Comparison of ENCODE assay signal across 8 cellular contexts in the genomic region with DNA sequence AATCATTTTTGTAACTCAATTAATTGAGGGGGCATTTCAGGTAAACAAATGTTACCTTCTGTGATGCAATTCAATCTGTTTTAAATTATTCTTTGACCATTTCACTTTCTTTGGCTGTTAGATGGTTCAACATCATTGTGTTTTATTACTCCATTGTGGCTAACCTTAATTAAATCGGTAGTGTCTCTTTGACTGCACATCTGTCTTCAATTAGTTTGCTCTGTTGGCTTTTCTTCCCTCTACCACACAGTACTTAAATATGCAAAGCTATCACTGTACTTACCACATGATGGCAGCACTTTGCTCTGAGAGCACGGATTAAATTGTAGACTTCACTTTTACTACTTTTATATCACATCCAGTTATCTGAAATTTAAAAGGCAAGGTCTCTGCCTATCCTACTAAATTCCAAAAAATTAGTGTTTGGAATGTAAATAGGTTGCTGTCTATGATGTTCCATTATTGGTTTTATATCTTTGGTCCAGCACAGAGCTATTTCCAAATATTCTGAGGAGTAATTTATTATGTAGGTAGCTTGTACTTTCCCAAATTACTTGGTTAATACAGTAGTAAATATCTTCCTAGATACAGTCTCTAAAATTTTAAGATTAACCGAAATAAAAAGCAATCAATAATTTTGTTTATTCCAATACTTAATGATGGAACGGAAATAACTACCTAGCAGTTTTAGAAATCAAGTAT.
DNase-seq lines count a peak whose midpoint lies in the region; ATAC-seq and TF ChIP-seq lines count a peak whose summit lies in the region.
"Had no signal": no experiment of that assay in that cellular context is flagged by ENCODE, and none has a peak within 500 bp of the region (broad histone marks: within the 10 kb centered on the region; RNA-seq: fewer than 3 reads in every experiment).

No MANE protein-coding gene starts in this region.

- TF ChIP-seq CTCF in GM12873 (IDR thresholded peaks at IDR 0.05; ENCODE audit: insufficient read depth, low read depth, low read length, missing control alignments) (peak; percentile 63), NB4 (IDR thresholded peaks at IDR 0.05; ENCODE audit: low read depth, low read length) (peak; percentile 72), fibroblast of pulmonary artery (IDR thresholded peaks at IDR 0.05; ENCODE audit: low read length, missing control alignments) (peak; percentile 88), retinal pigment epithelial cell (conservative IDR thresholded peaks at IDR 0.05; ENCODE audit: low read depth, low read length) (peak; percentile 83)

- no peaks in the 10 kb centered on the region for H3K4me1 ChIP-seq in HAP-1

- no peaks in the 10 kb centered on the region for H3K27me3 ChIP-seq in HAP-1 (ENCODE audit: low read depth)

- no peaks in the 10 kb centered on the region for H3K36me3 ChIP-seq in HAP-1 (replicated peaks)

- no peaks in the 10 kb centered on the region for H3K36me3 Mint-ChIP-seq in natural killer cell treated with Interleukin-12 subunit alpha and Interleukin-12 subunit beta and Interleukin-15 and Interleukin-18, amount 100 ng/mL, for 72 hours
- H3K36me3 Mint-ChIP-seq: activated naive CD4-positive, alpha-beta T cell treated with anti-CD3 and anti-CD28 coated beads, Interleukin-2, amount 50 U/mL, for 24 hours had no signal

- H3K4me1 Mint-ChIP-seq in natural killer cell treated with Interleukin-12 subunit alpha and Interleukin-12 subunit beta and Interleukin-15 and Interleukin-18, amount 100 ng/mL, for 72 hours (ENCODE audit: low read depth in 2 of 2) = no peaks in the 10 kb centered on the region
- H3K4me1 Mint-ChIP-seq: activated naive CD4-positive, alpha-beta T cell treated with anti-CD3 and anti-CD28 coated beads, Interleukin-2, amount 50 U/mL, for 24 hours had no signal

- no peak overlapping the region for H3K4me3 Mint-ChIP-seq in natural killer cell treated with Interleukin-12 subunit alpha and Interleukin-12 subunit beta and Interleukin-15 and Interleukin-18, amount 100 ng/mL, for 72 hours
- H3K4me3 Mint-ChIP-seq: activated naive CD4-positive, alpha-beta T cell treated with anti-CD3 and anti-CD28 coated beads, Interleukin-2, amount 50 U/mL, for 24 hours had no signal

- H3K4me3 ChIP-seq in HAP-1 (no peak overlapping the region), NB4 (ENCODE audit: low read depth, low read length) (no peak overlapping the region), fibroblast of pulmonary artery (replicated peaks; ENCODE audit: low read depth, low read length) (no peak overlapping the region), retinal pigment epithelial cell (ENCODE audit: low read length) (no peak overlapping the region)

- no peak for ATAC-seq in natural killer cell treated with Interleukin-12 subunit alpha and Interleukin-12 subunit beta and Interleukin-15 and Interleukin-18, amount 100 ng/mL, for 72 hours

- no peak overlapping the region for H3K27ac Mint-ChIP-seq in natural killer cell treated with Interleukin-12 subunit alpha and Interleukin-12 subunit beta and Interleukin-15 and Interleukin-18, amount 100 ng/mL, for 72 hours
- H3K27ac Mint-ChIP-seq: activated naive CD4-positive, alpha-beta T cell treated with anti-CD3 and anti-CD28 coated beads, Interleukin-2, amount 50 U/mL, for 24 hours had no signal

- in situ Hi-C loops in HAP-1 (cut with MboI; ENCODE audit: low sequenced_read_pairs) = loop anchor here (25.0 kb wide), 1 partner anchor 477 kb away; no protein-coding TSS in a partner anchor

- no peaks in the 10 kb centered on the region for H3K9me3 ChIP-seq in HAP-1

- DNase-seq in HAP-1 (ENCODE audit: low spot score in 2 of 2) (peak; percentile 37 to 62), NB4 (ENCODE audit: low read depth) (peak; percentile 63), SK-N-DZ (ENCODE audit: low spot score) (peak; percentile 90), fibroblast of pulmonary artery (ENCODE audit: low read depth) (peak; percentile 77), retinal pigment epithelial cell (ENCODE audit: low read depth) (peak; percentile 18)
- DNase-seq in natural killer cell treated with Interleukin-12 subunit alpha and Interleukin-12 subunit beta and Interleukin-15 and Interleukin-18, amount 100 ng/mL, for 72 hours (ENCODE audit: low spot score) = no peak

- no peaks in the 10 kb centered on the region for H3K27me3 Mint-ChIP-seq in natural killer cell treated with Interleukin-12 subunit alpha and Interleukin-12 subunit beta and Interleukin-15 and Interleukin-18, amount 100 ng/mL, for 72 hours
- H3K27me3 Mint-ChIP-seq: activated naive CD4-positive, alpha-beta T cell treated with anti-CD3 and anti-CD28 coated beads, Interleukin-2, amount 50 U/mL, for 24 hours had no signal

- H3K9me3 Mint-ChIP-seq in natural killer cell treated with Interleukin-12 subunit alpha and Interleukin-12 subunit beta and Interleukin-15 and Interleukin-18, amount 100 ng/mL, for 72 hours = peaks cover 4% of the 10 kb centered on the region
- H3K9me3 Mint-ChIP-seq: activated naive CD4-positive, alpha-beta T cell treated with anti-CD3 and anti-CD28 coated beads, Interleukin-2, amount 50 U/mL, for 24 hours had no signal

- no peak for TF ChIP-seq POLR2A in NB4 (IDR thresholded peaks at IDR 0.05; ENCODE audit: extremely low read depth, insufficient read length)
